In the genomic region with DNA sequence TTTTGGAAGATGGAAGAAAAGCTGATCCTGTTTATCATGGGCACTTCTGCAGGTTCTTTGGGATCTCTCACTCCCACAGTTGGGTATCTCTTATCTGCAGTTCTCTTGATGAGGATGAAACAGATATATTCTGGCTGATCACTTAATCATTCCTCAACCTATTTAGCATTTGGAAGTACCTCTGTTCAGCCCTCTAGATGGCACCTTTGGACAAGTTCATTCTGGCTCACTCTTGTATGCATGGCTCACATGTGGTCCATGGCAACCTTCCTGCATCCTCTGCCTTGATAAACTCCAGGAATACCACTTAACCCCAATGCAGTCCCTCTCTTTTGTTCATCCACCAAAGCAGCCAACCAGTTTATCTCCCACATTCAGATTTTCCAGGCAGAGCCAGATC, we compare ENCODE assay signal across 16 cellular contexts.
DNase-seq lines count a peak whose midpoint lies in the region; ATAC-seq, FAIRE-seq and TF ChIP-seq lines count a peak whose summit lies in the region.
"Had no signal": no experiment of that assay in that cellular context is flagged by ENCODE, and none has a peak within 500 bp of the region (broad histone marks: within the 10 kb centered on the region; RNA-seq: fewer than 3 reads in every experiment).

No MANE protein-coding gene starts in this region.

- no peak overlapping the region for H3K4me2 ChIP-seq in GM23248 (ENCODE audit: unreplicated experiment)
- H3K4me2 ChIP-seq in SK-N-SH: no peak overlapping the region

- no peaks in the 10 kb centered on the region for H3K79me2 ChIP-seq in GM23248 (ENCODE audit: insufficient read depth)
- H3K79me2 ChIP-seq in SK-N-SH (ENCODE audit: insufficient read depth): no peaks in the 10 kb centered on the region

- H3K4me3 ChIP-seq in GM23248 (no peak overlapping the region), SK-N-SH (ENCODE audit: low read depth in 2 of 2, low read length in 1 of 2) (no peak overlapping the region), fibroblast of pulmonary artery (replicated peaks; ENCODE audit: low read depth, low read length) (no peak overlapping the region)
- H3K4me3 ChIP-seq: Peyer's patch, vagina had no signal

- H2AFZ ChIP-seq in GM23248: no peak overlapping the region
- H2AFZ ChIP-seq in SK-N-SH (ENCODE audit: low read depth): no peak overlapping the region

- H3K27me3 ChIP-seq in GM23248 (replicated peaks; ENCODE audit: insufficient read depth) (no peaks in the 10 kb centered on the region), SK-N-SH (ENCODE audit: insufficient read depth) (no peaks in the 10 kb centered on the region)
- H3K27me3 ChIP-seq: Peyer's patch, vagina had no signal

- H3K36me3 ChIP-seq in GM23248 (ENCODE audit: low read depth) (no peaks in the 10 kb centered on the region), SK-N-SH (replicated peaks in 1 of 2; ENCODE audit: control insufficient read depth in 1 of 2, insufficient read depth in 2 of 2, low read length in 1 of 2) (no peaks in the 10 kb centered on the region)
- H3K36me3 ChIP-seq: Peyer's patch, vagina had no signal

- H3K27ac ChIP-seq in GM23248 (no peak overlapping the region), SK-N-SH (ENCODE audit: low read depth in 2 of 2, low read length in 1 of 2) (no peak overlapping the region)
- H3K27ac ChIP-seq: HL-60, Peyer's patch, vagina had no signal

- POLR2A ChIA-PET in SK-N-SH (lab: Yijun Ruan, JAX): no interaction called here

- H3K9me3 ChIP-seq in GM23248 (ENCODE audit: low read depth) (no peaks in the 10 kb centered on the region), SK-N-SH (peaks cover 12% of the 10 kb centered on the region; the same call in 1 of the 2 replicates)
- H3K9me3 ChIP-seq: vagina had no signal

- H3F3A ChIP-seq in GM23248 (ENCODE audit: insufficient read depth) (peaks cover 13% of the 10 kb centered on the region; the same call in 1 of the 2 replicates), SK-N-SH (replicated peaks; ENCODE audit: insufficient read depth) (peaks cover 7% of the 10 kb centered on the region)

- H3K9me2 ChIP-seq in GM23248 (ENCODE audit: insufficient read depth) (no peaks in the 10 kb centered on the region), SK-N-SH (no peaks in the 10 kb centered on the region)

- TF ChIP-seq CTCF in SK-N-SH (IDR thresholded peaks at IDR 0.05): peak; percentile 39
- no peak for TF ChIP-seq CTCF in fibroblast of pulmonary artery (IDR thresholded peaks at IDR 0.05; ENCODE audit: low read length, missing control alignments)
- no peak for TF ChIP-seq CTCF in GM20000 (IDR thresholded peaks at IDR 0.05; ENCODE audit: extremely low read depth, missing control alignments)

- CTCF ChIA-PET in SK-N-SH (lab: Yijun Ruan, JAX): no interaction called here

- no peak for ATAC-seq in activated CD4-positive, CD25-positive, alpha-beta regulatory T cell treated with anti-CD3 and anti-CD28 coated beads, Interleukin-2, amount 50 U/mL, for 24 hours
- ATAC-seq: natural killer cell had no signal

- DNase-seq in COR-L47 (lab: John Stamatoyannopoulos, UW): peak; percentile 20
- peak; percentile 38 for DNase-seq in GM23248
- DNase-seq in SK-N-SH: no peak
- peak; percentile 42 for DNase-seq in fibroblast of pulmonary artery (ENCODE audit: low read depth)
- no peak for DNase-seq in HuH-7.5 (ENCODE audit: low spot score)
- DNase-seq in GM20000 (ENCODE audit: low spot score): no peak
- no peak for DNase-seq in H54 (ENCODE audit: insufficient read length, low spot score)
- DNase-seq: activated CD8-positive, alpha-beta memory T cell treated with anti-CD3 and anti-CD28 coated beads, Interleukin-2, amount 50 U/mL, for 48 hours; natural killer cell; NCI-H1930; Peyer's patch; stimulated activated CD8-positive, alpha-beta memory T cell treated with anti-CD3 and anti-CD28 coated beads, Interleukin-4, amount 100 ng/mL, for 48 hours had no signal

- peak; percentile 29 for TF ChIP-seq RAD21 in SK-N-SH (IDR thresholded peaks at IDR 0.05; ENCODE audit: low read length)

- H3K4me1 ChIP-seq in GM23248 (ENCODE audit: insufficient read depth) (peaks cover 13% of the 10 kb centered on the region), SK-N-SH (ENCODE audit: control insufficient read depth in 1 of 2, insufficient read depth in 2 of 2, low read depth in 1 of 2, low read length in 1 of 2) (peaks cover 0 to 8% of the 10 kb centered on the region in 2 experiments; a peak in 1 of 4 replicates)
- H3K4me1 ChIP-seq: Peyer's patch, vagina had no signal

- in situ Hi-C loops in GM23248 (cut with MboI): no loop called here

- TF ChIP-seq EP300 in SK-N-SH (IDR thresholded peaks at IDR 0.05; ENCODE audit: borderline replicate concordance in 1 of 2, low read depth in 1 of 2, low read length in 1 of 2): no peak

- no peak for TF ChIP-seq POLR2A in H54 (IDR thresholded peaks at IDR 0.05; ENCODE audit: low read depth, low read length)

- FAIRE-seq in H54 (lab: Jason Lieb, UNC): no peak
- FAIRE-seq: TTC549 had no signal

- no peak overlapping the region for H3K9ac ChIP-seq in GM23248
- no peak overlapping the region for H3K9ac ChIP-seq in SK-N-SH

- H4K20me1 ChIP-seq in GM23248 (ENCODE audit: insufficient read depth): no peaks in the 10 kb centered on the region
- no peaks in the 10 kb centered on the region for H4K20me1 ChIP-seq in SK-N-SH (ENCODE audit: insufficient read depth)

TF ChIP-seq in SK-N-SH, 30 proteins besides CTCF, POLR2A, EP300 and RAD21:
- TF ChIP-seq SMC3 (IDR thresholded peaks at IDR 0.05; ENCODE audit: low read depth, low read length) (0 out of 2 replicates have a peak, but pooled peaks have one; percentile 7), YY1 (IDR thresholded peaks at IDR 0.05; ENCODE audit: low read depth) (no peak)

Comparison
In these comparisons a context has a peak if more than half of its experiments do, and no peak if none do; other contexts are left out.
1. DNase-seq: peak in COR-L47 (single experiment), GM23248 (single experiment) and fibroblast of pulmonary artery (single experiment); none in SK-N-SH (single experiment), HuH-7.5 (single experiment), GM20000 (single experiment) and H54 (single experiment).